Comparison of ENCODE assay signal across 30 cellular contexts in genomic region chr1:237237721-237238120, GRCh38.
"Had no signal": no experiment of that assay in that cellular context is flagged by ENCODE, and none has a peak within 500 bp of the region (broad histone marks: within the 10 kb centered on the region; RNA-seq: fewer than 3 reads in every experiment).

No MANE protein-coding gene starts in this region.

- H3K36me3 Mint-ChIP-seq: activated naive CD4-positive, alpha-beta T cell treated with anti-CD3 and anti-CD28 coated beads, Interleukin-2, amount 10 ng/mL, durations not matched to agents 7 days and 5 days; activated naive CD4-positive, alpha-beta T cell treated with anti-CD3 and anti-CD28 coated beads, Interleukin-2, amount 50 U/mL, for 72 hours; activated naive CD8-positive, alpha-beta T cell treated with anti-CD3 and anti-CD28 coated beads, Interleukin-2, amount 10 ng/mL, durations not matched to agents 7 days and 5 days had no signal

- H3K4me1 Mint-ChIP-seq: activated B cell treated with CpG ODN at 0.5 μM for 24 hours; activated naive CD4-positive, alpha-beta T cell treated with anti-CD3 and anti-CD28 coated beads, Interleukin-2, amount 10 ng/mL, durations not matched to agents 7 days and 5 days; activated naive CD8-positive, alpha-beta T cell treated with anti-CD3 and anti-CD28 coated beads, Interleukin-2, amount 10 ng/mL, durations not matched to agents 7 days and 5 days; T-helper 17 cell had no signal

- FAIRE-seq: astrocyte, bronchial epithelial cell, colon, endometrium, frontal cortex had no signal

- H3K27ac ChIP-seq: brain microvascular endothelial cell, WERI-Rb-1 had no signal

- H3K36me3 ChIP-seq: brain microvascular endothelial cell, WERI-Rb-1 had no signal

- DNase-seq: activated B cell treated with CpG ODN at 0.5 μM for 24 hours; activated CD4-positive, alpha-beta T cell treated with anti-CD3 and anti-CD28 coated beads for 48 hours; activated CD4-positive, alpha-beta T cell treated with anti-CD3 and anti-CD28 coated beads, Interleukin-2, amount 50 U/mL, for 1 hour; activated CD4-positive, alpha-beta T cell treated with anti-CD3 and anti-CD28 coated beads, Interleukin-2, amount 50 U/mL, for 48 hours; activated CD8-positive, alpha-beta memory T cell treated with anti-CD3 and anti-CD28 coated beads for 24 hours; activated CD8-positive, alpha-beta T cell treated with anti-CD3 and anti-CD28 coated beads for 36 hours; activated gamma-delta T cell; activated naive CD4-positive, alpha-beta T cell; activated naive CD4-positive, alpha-beta T cell treated with anti-CD3 and anti-CD28 coated beads, Interleukin-2, amount 10 ng/mL, durations not matched to agents 7 days and 5 days; activated naive CD8-positive, alpha-beta T cell treated with anti-CD3 and anti-CD28 coated beads, Interleukin-2, amount 10 ng/mL, durations not matched to agents 7 days and 5 days; activated T-cell treated with anti-CD3 and anti-CD28 coated beads, Interleukin-2, amount 50 U/mL, for 48 hours; anterior cingulate cortex; brain microvascular endothelial cell; cortex of kidney; effector CD8-positive, alpha-beta T cell; foreskin fibroblast; head of caudate nucleus; T-helper 1 cell; T-helper 17 cell; T1000; WERI-Rb-1 had no signal

- H3K4me3 Mint-ChIP-seq: activated B cell treated with CpG ODN at 0.5 μM for 24 hours; activated CD8-positive, alpha-beta T cell treated with anti-CD3 and anti-CD28 coated beads for 36 hours; activated naive CD4-positive, alpha-beta T cell treated with anti-CD3 and anti-CD28 coated beads, Interleukin-2, amount 10 ng/mL, durations not matched to agents 7 days and 5 days; activated naive CD8-positive, alpha-beta T cell treated with anti-CD3 and anti-CD28 coated beads, Interleukin-2, amount 10 ng/mL, durations not matched to agents 7 days and 5 days; T-helper 17 cell; T-helper 2 cell treated with Interferon-gamma antibody and Interleukin-4, amounts not matched to agents 5 μg/mL and 100 μg/mL, for 36 hours had no signal

- ATAC-seq: activated CD4-positive, CD25-positive, alpha-beta regulatory T cell treated with anti-CD3 and anti-CD28 coated beads, Interleukin-2, amount 50 U/mL, for 24 hours; activated CD8-positive, alpha-beta T cell treated with anti-CD3 and anti-CD28 coated beads for 36 hours; activated naive CD4-positive, alpha-beta T cell treated with anti-CD3 and anti-CD28 coated beads, Interleukin-2, amount 50 U/mL, for 72 hours; esophagus mucosa; T-helper 17 cell had no signal

- H3K27me3 Mint-ChIP-seq: activated B cell treated with CpG ODN at 0.5 μM for 24 hours; activated naive CD4-positive, alpha-beta T cell treated with anti-CD3 and anti-CD28 coated beads, Interleukin-2, amount 10 ng/mL, durations not matched to agents 7 days and 5 days; activated naive CD8-positive, alpha-beta T cell treated with anti-CD3 and anti-CD28 coated beads, Interleukin-2, amount 10 ng/mL, durations not matched to agents 7 days and 5 days had no signal

- H3K27me3 ChIP-seq: brain microvascular endothelial cell had no signal

- H3K9me3 Mint-ChIP-seq: activated B cell treated with CpG ODN at 0.5 μM for 24 hours; activated CD8-positive, alpha-beta T cell treated with anti-CD3 and anti-CD28 coated beads for 36 hours; activated naive CD4-positive, alpha-beta T cell treated with anti-CD3 and anti-CD28 coated beads, Interleukin-2, amount 10 ng/mL, durations not matched to agents 7 days and 5 days; activated naive CD8-positive, alpha-beta T cell treated with anti-CD3 and anti-CD28 coated beads, Interleukin-2, amount 10 ng/mL, durations not matched to agents 7 days and 5 days; T-helper 2 cell treated with Interferon-gamma antibody and Interleukin-4, amounts not matched to agents 5 μg/mL and 100 μg/mL, for 36 hours had no signal

- H3K27ac Mint-ChIP-seq: activated B cell treated with CpG ODN at 0.5 μM for 24 hours; activated CD8-positive, alpha-beta T cell treated with anti-CD3 and anti-CD28 coated beads for 36 hours; activated naive CD4-positive, alpha-beta T cell treated with anti-CD3 and anti-CD28 coated beads, Interleukin-2, amount 10 ng/mL, durations not matched to agents 7 days and 5 days; activated naive CD4-positive, alpha-beta T cell treated with anti-CD3 and anti-CD28 coated beads, Interleukin-2, amount 50 U/mL, for 72 hours; activated naive CD8-positive, alpha-beta T cell treated with anti-CD3 and anti-CD28 coated beads, Interleukin-2, amount 10 ng/mL, durations not matched to agents 7 days and 5 days; T-helper 17 cell; T-helper 2 cell treated with Interferon-gamma antibody and Interleukin-4, amounts not matched to agents 5 μg/mL and 100 μg/mL, for 36 hours had no signal
